13 cellular contexts compared by ENCODE assay signal in genomic region chr1:40313958-40314720, GRCh38. TPM values are rescaled to one million over a fixed set of nuclear protein-coding genes. Genes with fewer than 3 reads are reported as not detected.
DNase-seq lines count a peak whose midpoint lies in the region; ATAC-seq and TF ChIP-seq lines count a peak whose summit lies in the region.
"Had no signal": no experiment of that assay in that cellular context is flagged by ENCODE, and none has a peak within 500 bp of the region (broad histone marks: within the 10 kb centered on the region; RNA-seq: fewer than 3 reads in every experiment).

No MANE protein-coding gene starts in this region.

- H3K27ac ChIP-seq in BLaER1 (peak overlapping the region; percentile 85), caudate nucleus (ENCODE audit: low read depth, low read length) (peak overlapping the region; percentile 95)
- H3K27ac ChIP-seq: C4-2B had no signal

- H3K27ac Mint-ChIP-seq in naive thymus-derived CD8-positive, alpha-beta T cell, result peak overlapping the region in 6 of 10 donors; percentile 34 to 92 (median 86)
- no peak overlapping the region for H3K27ac Mint-ChIP-seq in activated CD4-positive, alpha-beta T cell treated with anti-CD3 and anti-CD28 coated beads for 36 hours

- H3K9me3 ChIP-seq in BLaER1, result no peaks in the 10 kb centered on the region
- H3K9me3 ChIP-seq: prostate gland had no signal

- no peaks in the 10 kb centered on the region for H3K36me3 Mint-ChIP-seq in naive thymus-derived CD8-positive, alpha-beta T cell
- no peaks in the 10 kb centered on the region for H3K36me3 Mint-ChIP-seq in activated CD4-positive, alpha-beta T cell treated with anti-CD3 and anti-CD28 coated beads for 36 hours (ENCODE audit: low read depth)

- H3K9me3 Mint-ChIP-seq in naive thymus-derived CD8-positive, alpha-beta T cell, result no peaks in the 10 kb centered on the region
- H3K9me3 Mint-ChIP-seq in activated CD4-positive, alpha-beta T cell treated with anti-CD3 and anti-CD28 coated beads for 36 hours (ENCODE audit: low read depth), result no peaks in the 10 kb centered on the region

- peak overlapping the region; percentile 68 for H3K4me3 ChIP-seq in BLaER1

- in situ Hi-C loops in KBM-7 (cut with MboI; ENCODE audit: low pct_unique_long_range_greater_than_20kb, low sequenced_read_pairs), result no loop called here

- H3K4me1 Mint-ChIP-seq in naive thymus-derived CD8-positive, alpha-beta T cell, result peaks cover 19 to 50% (median 40%) of the 10 kb centered on the region in 4 donors
- peaks cover 42% of the 10 kb centered on the region for H3K4me1 Mint-ChIP-seq in activated CD4-positive, alpha-beta T cell treated with anti-CD3 and anti-CD28 coated beads for 36 hours

- intact Hi-C loops in activated CD4-positive, alpha-beta T cell treated with anti-CD3 and anti-CD28 coated beads for 36 hours (cut with DNase I, micrococcal nuclease), result no loop called here

- H3K36me3 ChIP-seq in BLaER1, result no peaks in the 10 kb centered on the region
- H3K36me3 ChIP-seq: prostate gland had no signal

- CTCF ChIA-PET in HEK293T (lab: Yijun Ruan, JAX), result interaction anchor here (0.7 to 2.3 kb wide), 13 partner anchors 11 to 238 kb away, joined by 3 to 23 read pairs (median 7); partner anchors contain the start of gene TMCO2
- CTCF ChIA-PET in activated CD4-positive, alpha-beta T cell treated with anti-CD3 and anti-CD28 coated beads for 36 hours (lab: Charles Lee), result interaction anchor here (0.6 to 5.8 kb wide), 23 partner anchors 10 to 599 kb away, joined by 3 to 61 read pairs (median 4); no protein-coding TSS in a partner anchor

- POLR2A ChIA-PET in HEK293T (lab: Yijun Ruan, JAX), result interaction anchor here (0.8 to 1.5 kb wide), 5 partner anchors 8 to 274 kb away, joined by 3 to 5 read pairs (median 4); partner anchors contain the start of genes CAP1 and ZMPSTE24
- POLR2A ChIA-PET in naive thymus-derived CD8-positive, alpha-beta T cell (lab: Charles Lee), result interaction anchor here (1.0 to 3.9 kb wide), 6 partner anchors 24 to 152 kb away, joined by 3 to 15 read pairs (median 5); partner anchors contain the start of gene ZMPSTE24
- POLR2A ChIA-PET in activated CD4-positive, alpha-beta T cell treated with anti-CD3 and anti-CD28 coated beads for 36 hours (lab: Charles Lee), result interaction anchor here (0.6 kb wide), 1 partner anchor 133 kb away, joined by 3 read pairs; no protein-coding TSS in a partner anchor

- peak overlapping the region; percentile 76 for H3K9ac ChIP-seq in BLaER1

- ATAC-seq in naive thymus-derived CD8-positive, alpha-beta T cell, result no peak
- no peak for ATAC-seq in activated CD4-positive, alpha-beta T cell treated with anti-CD3 and anti-CD28 coated beads for 36 hours

- peaks cover 0 to 11% (median 5%) of the 10 kb centered on the region in 5 donors for H3K27me3 Mint-ChIP-seq in naive thymus-derived CD8-positive, alpha-beta T cell
- peaks cover 14% of the 10 kb centered on the region for H3K27me3 Mint-ChIP-seq in activated CD4-positive, alpha-beta T cell treated with anti-CD3 and anti-CD28 coated beads for 36 hours

- DNase-seq in HEK293T (ENCODE audit: extremely low spot score) (peak; percentile 2), caudate nucleus (lab: John Stamatoyannopoulos, UW) (no peak), KBM-7 (no peak), ecto neural progenitor cell (ENCODE audit: low spot score) (no peak), NCI-H1417 treated with DMSO at 0.1 percent for 48 hours (lab: John Stamatoyannopoulos, UW) (no peak)
- no peak for DNase-seq in naive thymus-derived CD8-positive, alpha-beta T cell
- DNase-seq in activated CD4-positive, alpha-beta T cell treated with anti-CD3 and anti-CD28 coated beads for 36 hours, result no peak
- DNase-seq: kidney, NCI-H2107, PC-3 had no signal

- H3K27me3 ChIP-seq in BLaER1, result peaks cover 24% of the 10 kb centered on the region

- peak overlapping the region; percentile 99 for H3K4me2 ChIP-seq in BLaER1

- peaks cover 79% of the 10 kb centered on the region for H3K4me1 ChIP-seq in BLaER1
- H3K4me1 ChIP-seq: prostate gland had no signal

- H4K20me1 ChIP-seq in BLaER1, result no peaks in the 10 kb centered on the region

- H3K4me3 Mint-ChIP-seq in naive thymus-derived CD8-positive, alpha-beta T cell, result peak overlapping the region in 9 of 10 donors; percentile 4 to 94 (median 88)
- no peak overlapping the region for H3K4me3 Mint-ChIP-seq in activated CD4-positive, alpha-beta T cell treated with anti-CD3 and anti-CD28 coated beads for 36 hours

TF ChIP-seq in HEK293T, 16 proteins besides CTCF, POLR2A, EP300 and RAD21:
- TF ChIP-seq ARNT (IDR thresholded peaks at IDR 0.05) (no peak), BHLHE40 (IDR thresholded peaks at IDR 0.05; ENCODE audit: borderline replicate concordance) (no peak), FOXM1 (IDR thresholded peaks at IDR 0.05; ENCODE audit: borderline replicate concordance) (no peak), L3MBTL2 (conservative IDR thresholded peaks at IDR 0.05) (no peak), FOXK2 (IDR thresholded peaks at IDR 0.05) (no peak), ELF4 (IDR thresholded peaks at IDR 0.05) (no peak), LEF1 (IDR thresholded peaks at IDR 0.05; ENCODE audit: borderline replicate concordance) (no peak), SUZ12 (IDR thresholded peaks at IDR 0.05) (no peak), TARDBP (IDR thresholded peaks at IDR 0.05) (no peak), CTBP1 (IDR thresholded peaks at IDR 0.05; ENCODE audit: borderline replicate concordance) (no peak), HDGF (IDR thresholded peaks at IDR 0.05; ENCODE audit: borderline replicate concordance) (no peak)

RNA-seq across cellular contexts. Expression of gene COL9A2, which starts 2.9 kb away (rescaled TPM):
- 1 to 10 TPM; 5.2 to 6.3 TPM for total RNA-seq in naive thymus-derived CD8-positive, alpha-beta T cell
- polyA plus RNA-seq in naive thymus-derived CD8-positive, alpha-beta T cell, result under 1 TPM; 0.73 to 0.83 (median 0.76) TPM
- 1 to 10 TPM; 2.5 to 3.0 TPM for total RNA-seq in activated CD4-positive, alpha-beta T cell treated with anti-CD3 and anti-CD28 coated beads for 36 hours

RNA-seq across cellular contexts. Expression of gene ZMPSTE24, which starts 56.1 kb away (rescaled TPM):
- 10 to 100 TPM; 18.3 to 19.7 TPM for total RNA-seq in naive thymus-derived CD8-positive, alpha-beta T cell
- polyA plus RNA-seq in naive thymus-derived CD8-positive, alpha-beta T cell, result 10 to 100 TPM; 20.8 to 23.6 (median 23.0) TPM
- total RNA-seq in activated CD4-positive, alpha-beta T cell treated with anti-CD3 and anti-CD28 coated beads for 36 hours, result 10 to 100 TPM; 20.7 to 23.0 TPM

RNA-seq across cellular contexts. Expression of gene SMAP2, which starts 59.4 kb away (rescaled TPM):
- total RNA-seq in naive thymus-derived CD8-positive, alpha-beta T cell, result 100 to 1,000 TPM; 154 to 160 TPM
- polyA plus RNA-seq in naive thymus-derived CD8-positive, alpha-beta T cell, result 100 to 1,000 TPM; 297 to 506 (median 298) TPM
- 100 to 1,000 TPM; 241 to 258 TPM for total RNA-seq in activated CD4-positive, alpha-beta T cell treated with anti-CD3 and anti-CD28 coated beads for 36 hours
